Comparison of ENCODE assay signal across 20 cellular contexts in the genomic region with DNA sequence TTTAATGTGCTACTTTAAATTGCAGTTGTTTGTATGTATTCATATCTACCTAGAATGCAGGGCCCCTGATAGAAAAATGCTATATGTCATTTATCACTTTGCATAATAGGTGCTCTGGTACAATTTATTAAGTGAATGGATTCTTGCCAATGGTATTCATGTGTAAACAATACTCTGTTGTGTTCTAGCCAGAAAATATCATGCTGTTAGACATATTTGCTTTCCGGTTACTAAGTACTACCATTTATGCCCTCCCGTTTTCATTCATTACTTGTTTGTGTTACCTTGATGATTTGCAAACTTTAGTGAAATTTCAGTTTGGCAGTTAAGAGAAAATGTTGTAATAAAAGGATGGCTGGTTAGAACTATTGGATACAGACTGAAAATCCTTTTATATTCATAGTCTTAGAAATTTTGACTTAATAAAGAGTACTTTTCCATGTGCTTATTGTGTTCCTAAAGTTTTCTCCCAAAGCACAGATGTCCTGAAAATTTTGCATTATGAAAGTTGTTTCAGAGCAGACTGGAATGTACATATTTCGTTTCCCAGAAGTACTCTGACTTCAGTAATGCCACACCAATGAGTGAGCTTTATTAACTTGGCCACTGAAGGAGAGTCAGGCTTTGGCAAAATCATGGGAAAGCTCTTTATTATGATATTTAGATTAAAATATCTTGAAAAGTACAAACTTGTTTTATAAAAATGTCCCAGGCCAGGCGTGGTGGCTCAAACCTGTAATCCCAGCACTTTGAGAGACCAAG. TPM values are rescaled to one million over a fixed set of nuclear protein-coding genes. Genes with fewer than 3 reads are reported as not detected.
DNase-seq lines count a peak whose midpoint lies in the region; ATAC-seq and TF ChIP-seq lines count a peak whose summit lies in the region.
"Had no signal": no experiment of that assay in that cellular context is flagged by ENCODE, and none has a peak within 500 bp of the region (broad histone marks: within the 10 kb centered on the region; RNA-seq: fewer than 3 reads in every experiment).

No MANE protein-coding gene starts in this region.

- peaks cover 4% of the 10 kb centered on the region for H3K4me1 Mint-ChIP-seq in activated T-helper 2 cell treated with anti-CD3 and anti-CD28 coated beads, Interferon-gamma antibody, Interleukin-2, Interleukin-4, amounts not matched to agents 10 μg/mL and 5 μg/mL and 100 μg/mL, durations not matched to agents 14 hours and 24 hours and 36 hours (ENCODE audit: low read depth)
- H3K4me1 Mint-ChIP-seq: nephron progenitor cell had no signal

- H3K36me3 Mint-ChIP-seq in activated T-helper 2 cell treated with anti-CD3 and anti-CD28 coated beads, Interferon-gamma antibody, Interleukin-2, Interleukin-4, amounts not matched to agents 10 μg/mL and 5 μg/mL and 100 μg/mL, durations not matched to agents 14 hours and 24 hours and 36 hours (ENCODE audit: low read depth) = peaks cover 63% of the 10 kb centered on the region

- DNase-seq in DMS153 (lab: John Stamatoyannopoulos, UW) (peak; percentile 17), DMS153 treated with DMSO at 0.1 percent for 48 hours (lab: John Stamatoyannopoulos, UW; ENCODE audit: unreplicated experiment) (no peak), NCI-H2081 (lab: John Stamatoyannopoulos, UW) (peak; percentile 44 to 82), astrocyte of the cerebellum (ENCODE audit: low read depth) (peak; percentile 13), osteoblast (ENCODE audit: insufficient read length, low spot score, missing footprints) (no peak), NCI-H524 treated with DMSO at 0.1 percent for 48 hours (lab: John Stamatoyannopoulos, UW) (no peak)
- DNase-seq in activated T-helper 2 cell treated with anti-CD3 and anti-CD28 coated beads, Interferon-gamma antibody, Interleukin-2, Interleukin-4, amounts not matched to agents 10 μg/mL and 5 μg/mL and 100 μg/mL, durations not matched to agents 14 hours and 24 hours and 36 hours (ENCODE audit: low spot score) = no peak
- DNase-seq: activated effector memory CD4-positive, alpha-beta T cell treated with Interleukin-2 at 50 U/mL for 16 hours; adrenal gland; C1 segment of cervical spinal cord; endodermal cell; foreskin melanocyte; NCI-H524; nephron progenitor cell; PC-9; psoas muscle; thyroid gland had no signal

- H3K36me3 ChIP-seq in osteoblast (ENCODE audit: insufficient read depth, low read length) = peaks cover 41% of the 10 kb centered on the region

- no peak overlapping the region for H2AFZ ChIP-seq in osteoblast (ENCODE audit: low read length)
- H2AFZ ChIP-seq: PC-9 had no signal

- no peaks in the 10 kb centered on the region for H3K9me3 Mint-ChIP-seq in activated T-helper 2 cell treated with anti-CD3 and anti-CD28 coated beads, Interferon-gamma antibody, Interleukin-2, Interleukin-4, amounts not matched to agents 10 μg/mL and 5 μg/mL and 100 μg/mL, durations not matched to agents 14 hours and 24 hours and 36 hours
- H3K9me3 Mint-ChIP-seq: stimulated activated memory B cell treated with anti-CD40 and anti-IgM and Interleukin-4, amounts not matched to agents 10 μg/mL and 1 μg/mL and 100 μg/mL, for 72 hours had no signal

- no peak overlapping the region for H3K4me2 ChIP-seq in osteoblast (ENCODE audit: insufficient read depth, low read length)
- H3K4me2 ChIP-seq: PC-9 had no signal

- no peaks in the 10 kb centered on the region for H4K20me1 ChIP-seq in osteoblast (ENCODE audit: insufficient read depth, low read length)

- H3K4me3 ChIP-seq in astrocyte of the cerebellum (ENCODE audit: low read depth, low read length) (no peak overlapping the region), osteoblast (ENCODE audit: insufficient read depth, low read length) (no peak overlapping the region)
- H3K4me3 ChIP-seq: adrenal gland, PC-9, psoas muscle, SJCRH30, thyroid gland had no signal

- ATAC-seq in HG03342 (IDR thresholded peaks at IDR 0.05; ENCODE audit: unreplicated experiment) = no peak
- ATAC-seq: stimulated activated memory B cell treated with anti-CD40 and anti-IgM and Interleukin-4, amounts not matched to agents 10 μg/mL and 1 μg/mL and 100 μg/mL, for 72 hours had no signal

- peaks cover 3% of the 10 kb centered on the region for H3K79me2 ChIP-seq in osteoblast (ENCODE audit: insufficient read depth, low read length)

- intact Hi-C loops in activated T-helper 2 cell treated with anti-CD3 and anti-CD28 coated beads, Interferon-gamma antibody, Interleukin-2, Interleukin-4, amounts not matched to agents 10 μg/mL and 5 μg/mL and 100 μg/mL, durations not matched to agents 14 hours and 24 hours and 36 hours (cut with micrococcal nuclease) = no loop called here

- no peaks in the 10 kb centered on the region for H3K27me3 Mint-ChIP-seq in activated T-helper 2 cell treated with anti-CD3 and anti-CD28 coated beads, Interferon-gamma antibody, Interleukin-2, Interleukin-4, amounts not matched to agents 10 μg/mL and 5 μg/mL and 100 μg/mL, durations not matched to agents 14 hours and 24 hours and 36 hours (ENCODE audit: low read depth)
- H3K27me3 Mint-ChIP-seq: stimulated activated memory B cell treated with anti-CD40 and anti-IgM and Interleukin-4, amounts not matched to agents 10 μg/mL and 1 μg/mL and 100 μg/mL, for 72 hours had no signal

- no peaks in the 10 kb centered on the region for H3K4me1 ChIP-seq in osteoblast (ENCODE audit: insufficient read depth, low read length)
- H3K4me1 ChIP-seq: SJCRH30 had no signal

- no peaks in the 10 kb centered on the region for H3K27me3 ChIP-seq in osteoblast (ENCODE audit: insufficient read depth, low read length)
- H3K27me3 ChIP-seq: adrenal gland, SJCRH30, thyroid gland had no signal

- TF ChIP-seq CTCF in astrocyte of the cerebellum (IDR thresholded peaks at IDR 0.05; ENCODE audit: low read depth, low read length, missing control alignments) = no peak
- TF ChIP-seq CTCF in osteoblast (IDR thresholded peaks at IDR 0.05; ENCODE audit: extremely low read depth, low read depth, low read length) = no peak

- H3K27ac ChIP-seq in osteoblast (ENCODE audit: low read depth, low read length) = peak overlapping the region; percentile 33
- H3K27ac ChIP-seq: adrenal gland, PC-9, psoas muscle, SJCRH30, thyroid gland had no signal

- H3K9me3 ChIP-seq in osteoblast (ENCODE audit: low read depth, low read length) = no peaks in the 10 kb centered on the region
- H3K9me3 ChIP-seq: adrenal gland, psoas muscle, SJCRH30, thyroid gland had no signal

- in situ Hi-C loops in astrocyte of the cerebellum (cut with HindIII; ENCODE audit: low sequenced_read_pairs) = no loop called here

- no peak overlapping the region for H3K4me3 Mint-ChIP-seq in activated T-helper 2 cell treated with anti-CD3 and anti-CD28 coated beads, Interferon-gamma antibody, Interleukin-2, Interleukin-4, amounts not matched to agents 10 μg/mL and 5 μg/mL and 100 μg/mL, durations not matched to agents 14 hours and 24 hours and 36 hours (ENCODE audit: low read depth)
- H3K4me3 Mint-ChIP-seq: endodermal cell; nephron progenitor cell; stimulated activated memory B cell treated with anti-CD40 and anti-IgM and Interleukin-4, amounts not matched to agents 10 μg/mL and 1 μg/mL and 100 μg/mL, for 72 hours had no signal

- H3K27ac Mint-ChIP-seq in activated T-helper 2 cell treated with anti-CD3 and anti-CD28 coated beads, Interferon-gamma antibody, Interleukin-2, Interleukin-4, amounts not matched to agents 10 μg/mL and 5 μg/mL and 100 μg/mL, durations not matched to agents 14 hours and 24 hours and 36 hours = no peak overlapping the region
- H3K27ac Mint-ChIP-seq: endodermal cell; nephron progenitor cell; stimulated activated memory B cell treated with anti-CD40 and anti-IgM and Interleukin-4, amounts not matched to agents 10 μg/mL and 1 μg/mL and 100 μg/mL, for 72 hours had no signal

RNA-seq across cellular contexts. Expression of a gene that starts 31.5 kb away (rescaled TPM):
- total RNA-seq in osteoblast = 25.7 and 26.2 TPM in 2 replicates
- 51.2 and 52.0 TPM in 2 replicates for total RNA-seq in activated T-helper 2 cell treated with anti-CD3 and anti-CD28 coated beads, Interferon-gamma antibody, Interleukin-2, Interleukin-4, amounts not matched to agents 10 μg/mL and 5 μg/mL and 100 μg/mL, durations not matched to agents 14 hours and 24 hours and 36 hours

RNA-seq across cellular contexts. Expression of a gene that starts 54.8 kb away (rescaled TPM):
- 32.4 and 35.1 TPM in 2 replicates for total RNA-seq in osteoblast
- total RNA-seq in activated T-helper 2 cell treated with anti-CD3 and anti-CD28 coated beads, Interferon-gamma antibody, Interleukin-2, Interleukin-4, amounts not matched to agents 10 μg/mL and 5 μg/mL and 100 μg/mL, durations not matched to agents 14 hours and 24 hours and 36 hours = 141 and 146 TPM in 2 replicates

Comparison
In these comparisons a context has a peak if more than half of its experiments do, and no peak if none do; other contexts are left out.
1. DNase-seq: peak in DMS153 (single experiment), NCI-H2081 (2 of 2) and astrocyte of the cerebellum (single experiment); none in DMS153 treated with DMSO at 0.1 percent for 48 hours (single experiment), osteoblast (single experiment), activated T-helper 2 cell treated with anti-CD3 and anti-CD28 coated beads, Interferon-gamma antibody, Interleukin-2, Interleukin-4, amounts not matched to agents 10 μg/mL and 5 μg/mL and 100 μg/mL, durations not matched to agents 14 hours and 24 hours and 36 hours (single experiment) and NCI-H524 treated with DMSO at 0.1 percent for 48 hours (single experiment).